27 cellular contexts compared by ENCODE assay signal in the genomic region with DNA sequence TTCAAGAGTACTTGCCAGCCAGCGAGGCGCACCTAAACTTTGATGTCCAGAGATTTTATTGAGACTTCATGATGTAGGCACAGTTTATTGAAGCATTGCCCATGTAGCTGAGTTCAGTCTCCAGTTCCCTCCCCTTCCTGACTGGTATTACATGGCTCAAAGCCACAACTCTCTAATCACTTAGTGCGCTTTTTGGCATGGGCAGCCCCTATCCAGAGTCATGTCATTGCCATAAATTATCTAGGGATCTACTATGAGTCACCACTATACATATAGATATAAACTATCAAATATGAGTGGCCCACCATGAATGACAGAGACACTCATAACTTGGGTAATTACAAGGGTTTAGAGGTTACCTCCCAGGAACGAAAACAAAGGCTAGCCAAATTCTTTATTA.
"Had no signal": no experiment of that assay in that cellular context is flagged by ENCODE, and none has a peak within 500 bp of the region (broad histone marks: within the 10 kb centered on the region; RNA-seq: fewer than 3 reads in every experiment).

No MANE protein-coding gene starts in this region.

- H3K27ac Mint-ChIP-seq: activated CD4-positive, alpha-beta T cell treated with anti-CD3 and anti-CD28 coated beads, Interleukin-2, amount 10 ng/mL, durations not matched to agents 7 days and 5 days; activated CD8-positive, alpha-beta T cell treated with anti-CD3 and anti-CD28 coated beads for 36 hours; activated naive CD8-positive, alpha-beta T cell; mesothelial cell of epicardium; natural killer cell; stimulated activated naive CD8-positive, alpha-beta T cell treated with anti-CD3 and anti-CD28 coated beads, Interleukin-15, Interleukin-2, amounts not matched to agents 100 ng/mL and 50 ng/mL, for 24 hours; type B pancreatic cell had no signal

- H3K4me1 ChIP-seq: body of pancreas, gastroesophageal sphincter, uterus had no signal

- H3K4me3 Mint-ChIP-seq: activated CD4-positive, alpha-beta T cell treated with anti-CD3 and anti-CD28 coated beads, Interleukin-2, amount 10 ng/mL, durations not matched to agents 7 days and 5 days; activated CD8-positive, alpha-beta T cell treated with anti-CD3 and anti-CD28 coated beads for 36 hours; activated naive CD8-positive, alpha-beta T cell; mesothelial cell of epicardium; stimulated activated naive CD8-positive, alpha-beta T cell treated with anti-CD3 and anti-CD28 coated beads, Interleukin-15, Interleukin-2, amounts not matched to agents 100 ng/mL and 50 ng/mL, for 24 hours; type B pancreatic cell had no signal

- H3K27me3 ChIP-seq: body of pancreas, gastroesophageal sphincter, uterus had no signal

- H3K36me3 ChIP-seq: uterus had no signal

- DNase-seq: activated CD4-positive, alpha-beta T cell treated with anti-CD3 and anti-CD28 coated beads, Interleukin-2, amount 10 ng/mL, durations not matched to agents 7 days and 5 days; activated CD8-positive, alpha-beta T cell treated with anti-CD3 and anti-CD28 coated beads for 36 hours; activated naive CD4-positive, alpha-beta T cell treated with Interleukin-2 at 50 U/mL for 16 hours; activated T-cell treated with anti-CD3 and anti-CD28 coated beads, Interleukin-2, amount 50 U/mL, for 48 hours; aorta; body of pancreas; dermis blood vessel endothelial cell; effector CD8-positive, alpha-beta T cell; erythroblast; head of caudate nucleus; hippocampal formation; left cardiac atrium; natural killer cell; posterior cingulate gyrus; stimulated activated CD4-positive, alpha-beta T cell treated with anti-CD3 and anti-CD28 coated beads, Interleukin-12 subunit alpha, Interleukin-12 subunit beta, amount 100 ng/mL, for 4 hours; stimulated activated CD4-positive, alpha-beta T cell treated with anti-CD3 and anti-CD28 coated beads, Interleukin-4, amount 100 ng/mL, for 1 hour; substantia nigra; uterus; WERI-Rb-1 had no signal

- ATAC-seq: activated CD4-positive, CD25-positive, alpha-beta regulatory T cell treated with anti-CD3 and anti-CD28 coated beads, Interleukin-2, amount 50 U/mL, for 24 hours; activated CD8-positive, alpha-beta T cell treated with anti-CD3 and anti-CD28 coated beads for 36 hours; body of pancreas; gastroesophageal sphincter; left cardiac atrium; natural killer cell; sciatic nerve had no signal

- H3K27ac ChIP-seq: body of pancreas, gastroesophageal sphincter, skin epidermis, uterus, WERI-Rb-1 had no signal

- H3K27me3 Mint-ChIP-seq: activated CD4-positive, alpha-beta T cell treated with anti-CD3 and anti-CD28 coated beads, Interleukin-2, amount 10 ng/mL, durations not matched to agents 7 days and 5 days; activated CD8-positive, alpha-beta T cell treated with anti-CD3 and anti-CD28 coated beads for 36 hours; activated naive CD8-positive, alpha-beta T cell; stimulated activated naive CD8-positive, alpha-beta T cell treated with anti-CD3 and anti-CD28 coated beads, Interleukin-15, Interleukin-2, amounts not matched to agents 100 ng/mL and 50 ng/mL, for 24 hours; type B pancreatic cell had no signal

- H3K4me3 ChIP-seq: body of pancreas, gastroesophageal sphincter, skin epidermis, uterus had no signal

- H3K4me1 Mint-ChIP-seq: mesothelial cell of epicardium had no signal
